ENCODE assay signal across 23 cellular contexts in the genomic region with DNA sequence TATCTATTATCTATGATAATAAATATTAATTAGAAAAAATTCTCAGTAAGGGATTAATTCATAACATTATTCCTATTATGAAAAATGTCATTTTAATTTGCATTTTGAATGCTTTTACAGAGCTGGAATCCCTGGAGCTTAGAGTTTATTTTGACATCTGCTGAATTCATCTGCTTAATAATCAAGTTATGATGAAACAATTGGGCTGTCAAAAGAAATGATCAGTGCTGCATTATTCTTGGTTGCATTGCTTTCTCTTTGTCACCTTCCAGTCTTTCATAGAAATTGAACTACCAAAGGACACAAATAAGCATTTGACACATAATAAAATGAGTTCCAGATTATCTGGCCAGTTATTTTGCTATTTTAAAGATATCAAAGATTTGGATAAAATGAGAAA. TPM values are rescaled to one million over a fixed set of nuclear protein-coding genes. Genes with fewer than 3 reads are reported as not detected.
"Had no signal": no experiment of that assay in that cellular context is flagged by ENCODE, and none has a peak within 500 bp of the region (broad histone marks: within the 10 kb centered on the region; RNA-seq: fewer than 3 reads in every experiment).

No MANE protein-coding gene starts in this region.

- H3K27me3 ChIP-seq: SJSA1 had no signal

- H3K4me3 ChIP-seq: K562, SJSA1, SK-N-MC had no signal

- H3K36me3 ChIP-seq: SJSA1 had no signal

- H3K27ac ChIP-seq: HL-60, KMS-11, SJSA1, SK-N-MC had no signal

- FAIRE-seq: HTR-8/SVneo, K562 had no signal

- DNase-seq: Kasumi-1, MM.1S, NCI-H1092 treated with DMSO at 0.1 percent for 48 hours, NCI-H1436, NCI-H187, NCI-H2029, NCI-H2081 treated with DMSO at 0.1 percent for 48 hours, NCI-H2171, NCI-H226, NCI-H446, NCI-H510A, NCI-H524 treated with DMSO at 0.1 percent for 48 hours, NCI-H69, NCI-H774, Right ventricle myocardium superior, RPMI8226, SIG-M5 had no signal

- H3K9me3 ChIP-seq: SJSA1 had no signal

- ATAC-seq: K562 had no signal

RNA-seq across cellular contexts. Expression of gene MACC1, which starts 40.0 kb away (rescaled TPM):
- total RNA-seq: SJSA1 had no signal
